ENCODE assay signal across 2 cellular contexts in the genomic region with DNA sequence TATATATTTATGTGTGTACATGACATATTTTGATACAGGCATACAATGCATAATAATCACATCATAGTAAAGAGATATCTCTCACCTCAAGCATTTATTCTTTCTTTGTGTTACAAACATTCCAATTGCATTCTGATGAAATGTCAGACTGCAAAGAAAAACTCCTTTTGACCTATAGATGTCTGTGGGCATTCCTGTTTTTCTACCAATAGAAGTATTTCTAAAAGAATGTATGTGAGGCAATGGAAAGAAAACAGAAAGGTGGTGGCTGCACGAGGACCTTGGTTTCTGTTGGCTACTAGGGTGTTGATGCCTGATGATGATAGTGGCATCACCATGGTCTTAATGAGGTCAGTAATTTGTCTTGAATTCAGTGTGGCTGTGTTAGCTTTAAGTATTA.
TF ChIP-seq lines count a peak whose summit lies in the region.

No MANE protein-coding gene starts in this region.

TF ChIP-seq in IMR-90, 13 proteins besides CTCF, POLR2A, EP300 and RAD21:
- no peak for TF ChIP-seq RFX5 (IDR thresholded peaks at IDR 0.05; ENCODE audit: low read depth, low read length)
- TF ChIP-seq BHLHE40 (IDR thresholded peaks at IDR 0.05; ENCODE audit: low read depth, low read length), result peak; percentile 22; the same call in 1 of the 2 replicates

TF ChIP-seq in endothelial cell of umbilical vein, 7 proteins besides CTCF, POLR2A, EP300 and RAD21:
- TF ChIP-seq FOS (IDR thresholded peaks at IDR 0.05; ENCODE audit: borderline replicate concordance, insufficient read depth, low read length), result no peak
- TF ChIP-seq POLR2AphosphoS5 (IDR thresholded peaks at IDR 0.05; ENCODE audit: insufficient read depth, low read depth, low read length), result no peak
- TF ChIP-seq GATA2 (IDR thresholded peaks at IDR 0.05; ENCODE audit: insufficient read depth, insufficient read length, low read depth, low read length), result no peak
- no peak for TF ChIP-seq JUN (IDR thresholded peaks at IDR 0.05; ENCODE audit: borderline replicate concordance, insufficient read depth, insufficient read length, low read depth)
- no peak for TF ChIP-seq MYC (IDR thresholded peaks at IDR 0.05; ENCODE audit: low read depth, low read length)
- TF ChIP-seq, protein P1, sequence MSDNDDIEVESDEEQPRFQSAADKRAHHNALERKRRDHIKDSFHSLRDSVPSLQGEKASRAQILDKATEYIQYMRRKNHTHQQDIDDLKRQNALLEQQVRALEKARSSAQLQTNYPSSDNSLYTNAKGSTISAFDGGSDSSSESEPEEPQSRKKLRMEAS (IDR thresholded peaks at IDR 0.05; ENCODE audit: insufficient read depth, insufficient read length), result no peak
- TF ChIP-seq EZH2 (IDR thresholded peaks at IDR 0.05; ENCODE audit: borderline replicate concordance, low read depth, low read length, severe bottlenecking), result no peak
